ENCODE assay signal across 16 cellular contexts in genomic region chr12:90163975-90164374, GRCh38.
DNase-seq lines count a peak whose midpoint lies in the region; ATAC-seq, FAIRE-seq and TF ChIP-seq lines count a peak whose summit lies in the region.
"Had no signal": no experiment of that assay in that cellular context is flagged by ENCODE, and none has a peak within 500 bp of the region (broad histone marks: within the 10 kb centered on the region; RNA-seq: fewer than 3 reads in every experiment).

No MANE protein-coding gene starts in this region.

- no peak overlapping the region for H2AFZ ChIP-seq in Loucy (ENCODE audit: low read length)
- no peak overlapping the region for H2AFZ ChIP-seq in H1 (ENCODE audit: low read length)

- no peak overlapping the region for H3K23ac ChIP-seq in H1 (ENCODE audit: insufficient read length)

- H3K36me3 ChIP-seq in Loucy (ENCODE audit: insufficient read depth, low read length) (no peaks in the 10 kb centered on the region), H1 (ENCODE audit: control insufficient read depth in 2 of 4, insufficient read depth in 4 of 4, low read length in 3 of 4) (no peaks in the 10 kb centered on the region), body of pancreas (replicated peaks in 1 of 2; ENCODE audit: insufficient read depth in 1 of 2, low read depth in 2 of 2) (no peaks in the 10 kb centered on the region), spleen (no peaks in the 10 kb centered on the region)
- H3K36me3 ChIP-seq: ovary, SJSA1, upper lobe of right lung had no signal

- H2BK120ac ChIP-seq in H1 (replicated peaks; ENCODE audit: low read depth, low read length) = no peak overlapping the region

- no peak overlapping the region for H3K4me2 ChIP-seq in Loucy (ENCODE audit: low read depth, low read length, poor library complexity, severe bottlenecking)
- H3K4me2 ChIP-seq in H1 (ENCODE audit: insufficient read depth in 1 of 2, low read depth in 2 of 2, low read length in 2 of 2) = no peak overlapping the region

- no peak overlapping the region for H3K4me3 ChIP-seq in Loucy (ENCODE audit: low read length, poor library complexity, severe bottlenecking)
- H3K4me3 ChIP-seq in H1 (ENCODE audit: extremely low read depth in 1 of 4, insufficient read depth in 2 of 4, low read depth in 3 of 4, low read length in 4 of 4) = no peak overlapping the region
- H3K4me3 ChIP-seq in body of pancreas = no peak overlapping the region
- H3K4me3 ChIP-seq in spleen = no peak overlapping the region
- H3K4me3 ChIP-seq: ovary, SJSA1, upper lobe of right lung had no signal

- no peak overlapping the region for H4K5ac ChIP-seq in H1 (ENCODE audit: insufficient read length, low read depth, low read length)

- no peak overlapping the region for H4K91ac ChIP-seq in H1 (replicated peaks; ENCODE audit: insufficient read length, low read length)

- H2BK20ac ChIP-seq in H1 (ENCODE audit: low read length) = no peak overlapping the region

- H3K27ac ChIP-seq in H1 (ENCODE audit: low read depth, low read length) (no peak overlapping the region), body of pancreas (no peak overlapping the region), spleen (no peak overlapping the region)
- H3K27ac ChIP-seq: ovary, SJSA1, upper lobe of right lung had no signal

- H3K14ac ChIP-seq in H1 (ENCODE audit: insufficient read length) = no peak overlapping the region

- H2BK15ac ChIP-seq in H1 (ENCODE audit: low read length) = no peak overlapping the region

- H3K27me3 ChIP-seq in Loucy (ENCODE audit: insufficient read depth, low read length, poor library complexity, severe bottlenecking) (no peaks in the 10 kb centered on the region), H1 (replicated peaks in 1 of 4; ENCODE audit: control insufficient read depth in 3 of 4, extremely low read depth in 1 of 4, insufficient read depth in 3 of 4, low read length in 3 of 4) (no peaks in the 10 kb centered on the region), body of pancreas (no peaks in the 10 kb centered on the region), spleen (replicated peaks in 1 of 7) (no peaks in the 10 kb centered on the region)
- H3K27me3 ChIP-seq: ovary, SJSA1, upper lobe of right lung had no signal

- no peak for FAIRE-seq in H1 (lab: Jason Lieb, UNC)

- H4K20me1 ChIP-seq in Loucy (ENCODE audit: insufficient read depth, low read length, poor library complexity, severe bottlenecking) (no peaks in the 10 kb centered on the region), H1 (replicated peaks in 1 of 2; ENCODE audit: control insufficient read depth in 1 of 2, insufficient read depth in 2 of 2, low read length in 2 of 2) (no peaks in the 10 kb centered on the region)

- no peak for TF ChIP-seq POLR2A in H1 (IDR thresholded peaks at IDR 0.05; ENCODE audit: control extremely low read depth in 1 of 2, low read depth in 2 of 2, low read length in 2 of 2)
- TF ChIP-seq POLR2A in body of pancreas (IDR thresholded peaks at IDR 0.05) = no peak
- TF ChIP-seq POLR2A in spleen (IDR thresholded peaks at IDR 0.05) = no peak

- TF ChIP-seq CTCF in GM12874 (IDR thresholded peaks at IDR 0.05; ENCODE audit: insufficient read depth, low read depth, low read length) = 0 out of 2 replicates have a peak, but pooled peaks have one; percentile 7
- TF ChIP-seq CTCF in Loucy (conservative IDR thresholded peaks at IDR 0.05; ENCODE audit: low read length) = peak; percentile 32
- TF ChIP-seq CTCF in H1 (IDR thresholded peaks at IDR 0.05; ENCODE audit: control extremely low read depth in 1 of 3, insufficient read depth in 1 of 3, low read depth in 1 of 3, low read length in 3 of 3) = peak; percentile 14 to 41 (median 21); a peak in 3 of 4 replicates
- no peak for TF ChIP-seq CTCF in body of pancreas (IDR thresholded peaks at IDR 0.05)
- no peak for TF ChIP-seq CTCF in spleen (IDR thresholded peaks at IDR 0.05 in 8 of 11, conservative IDR thresholded peaks at IDR 0.05 in 3 of 11)

- H3K9me3 ChIP-seq in Loucy (ENCODE audit: insufficient read depth, low read depth, low read length) (no peaks in the 10 kb centered on the region), H1 (ENCODE audit: insufficient read depth in 2 of 2, low read depth in 1 of 2, low read length in 1 of 2) (peaks cover 5 to 8% of the 10 kb centered on the region in 2 experiments; a peak in 1 of 4 replicates), body of pancreas (no peaks in the 10 kb centered on the region), spleen (peaks cover 0 to 9% (median 3%) of the 10 kb centered on the region in 8 donors)
- H3K9me3 ChIP-seq: ovary, SJSA1, upper lobe of right lung had no signal

- no peaks in the 10 kb centered on the region for H3K23me2 ChIP-seq in H1 (ENCODE audit: low read depth, low read length)

- H3K56ac ChIP-seq in H1 (replicated peaks; ENCODE audit: insufficient read length, low read depth, low read length) = no peak overlapping the region

- CTCF ChIA-PET in H1 (lab: Charles Lee; ENCODE audit: partially characterized antibody) = interaction anchor here (0.7 to 2.0 kb wide), 6 partner anchors 9 to 619 kb away, joined by 3 to 8 read pairs (median 4); no protein-coding TSS in a partner anchor

- TF ChIP-seq EP300 in H1 (IDR thresholded peaks at IDR 0.05; ENCODE audit: borderline replicate concordance in 1 of 2, low read depth in 2 of 2, low read length in 2 of 2) = no peak

- POLR2A ChIA-PET in H1 (lab: Charles Lee; ENCODE audit: partially characterized antibody) = no interaction called here

- no peak overlapping the region for H2BK12ac ChIP-seq in H1 (ENCODE audit: low read depth, low read length)

- H2AK5ac ChIP-seq in H1 (ENCODE audit: low read depth, low read length) = no peak overlapping the region

- peak; percentile 52 to 58 for TF ChIP-seq RAD21 in H1 (IDR thresholded peaks at IDR 0.05 in 1 of 2, conservative IDR thresholded peaks at IDR 0.05 in 1 of 2; ENCODE audit: low read depth in 2 of 2, low read length in 2 of 2)

- ATAC-seq in body of pancreas = no peak
- ATAC-seq: activated CD8-positive, alpha-beta memory T cell treated with anti-CD3 and anti-CD28 coated beads, Interleukin-2, amount 10 ng/mL, durations not matched to agents 7 days and 5 days; left colon; upper lobe of right lung had no signal

- no peak overlapping the region for H3K18ac ChIP-seq in H1 (ENCODE audit: extremely low read depth, low read length)

- H3K9ac ChIP-seq in Loucy (ENCODE audit: low read depth, low read length, poor library complexity, severe bottlenecking) (no peak overlapping the region), H1 (replicated peaks in 1 of 4; ENCODE audit: extremely low read depth in 1 of 4, low read depth in 3 of 4, low read length in 3 of 4) (no peak overlapping the region)

- H3K4me1 ChIP-seq in Loucy (ENCODE audit: insufficient read depth, low read length, poor library complexity, severe bottlenecking) (no peaks in the 10 kb centered on the region), H1 (replicated peaks in 1 of 4; ENCODE audit: control insufficient read depth in 3 of 4, insufficient read depth in 4 of 4, low read length in 3 of 4) (peaks cover 0 to 3% (median 0%) of the 10 kb centered on the region in 4 experiments; a peak in 1 of 7 replicates), body of pancreas (no peaks in the 10 kb centered on the region), spleen (no peaks in the 10 kb centered on the region)
- H3K4me1 ChIP-seq: SJSA1, upper lobe of right lung had no signal

- H3K79me1 ChIP-seq in H1 (ENCODE audit: low read depth, low read length) = no peaks in the 10 kb centered on the region

- H3K79me2 ChIP-seq in Loucy (ENCODE audit: insufficient read depth, low read length) (no peaks in the 10 kb centered on the region), H1 (ENCODE audit: control insufficient read depth in 1 of 2, insufficient read depth in 2 of 2, low read length in 2 of 2) (no peaks in the 10 kb centered on the region)

- H4K8ac ChIP-seq in H1 (ENCODE audit: extremely low read depth, insufficient read depth, low read length) = no peak overlapping the region

- H2BK5ac ChIP-seq in H1 (ENCODE audit: low read depth, low read length) = no peak overlapping the region

- 87% methylated on average over 3 of the region's 3 CpGs; no CpG with 5 or more reads in 1 of the 2 experiments for WGBS in H1 (ENCODE audit: extremely low coverage in 1 of 2, insufficient coverage in 1 of 2, insufficient read length in 1 of 2, insufficient replicate concordance in 2 of 2, low coverage in 1 of 2, low lambda C conversion rate in 2 of 2, missing lambda C conversion rate in 1 of 2), 2 experiments
- 45 to 48% methylated on average over 3 of the region's 3 CpGs for WGBS in body of pancreas, 2 donors
- 66 to 79% (median 72%) methylated on average over 3 of the region's 3 CpGs for WGBS in spleen, 5 donors

- H3F3A ChIP-seq in Loucy (ENCODE audit: low read depth) = no peaks in the 10 kb centered on the region

- DNase-seq in AG20443 (ENCODE audit: low spot score) (peak; percentile 10), H1 (ENCODE audit: low read depth in 1 of 2, low spot score in 2 of 2) (no peak), body of pancreas (no peak), spleen (no peak), NCI-H1930 (lab: John Stamatoyannopoulos, UW) (no peak), NCI-H1436 treated with DMSO at 0.1 percent for 48 hours (lab: John Stamatoyannopoulos, UW) (no peak)
- DNase-seq: activated CD8-positive, alpha-beta memory T cell treated with anti-CD3 and anti-CD28 coated beads, Interleukin-2, amount 10 ng/mL, durations not matched to agents 7 days and 5 days; activated naive CD4-positive, alpha-beta T cell; left colon; NCI-H1092; ovary; stimulated activated naive B cell treated with anti-CD40 and anti-IgM and Interleukin-4, amounts not matched to agents 10 μg/mL and 1 μg/mL and 100 μg/mL, for 72 hours; upper lobe of right lung had no signal

- no peak overlapping the region for H3K4ac ChIP-seq in H1 (replicated peaks; ENCODE audit: insufficient read length, low read depth, low read length)

- intact Hi-C loops in body of pancreas (cut with DNase I) = no loop called here
- intact Hi-C loops in spleen (cut with DNase I; ENCODE audit: low total_unique reads) = no loop called here

- H3K9me2 ChIP-seq in Loucy (replicated peaks; ENCODE audit: low read depth, low read length) = no peaks in the 10 kb centered on the region

TF ChIP-seq in H1, 55 proteins besides CTCF, POLR2A, EP300 and RAD21:
- no peak for TF ChIP-seq RBBP5 (IDR thresholded peaks at IDR 0.05; ENCODE audit: borderline replicate concordance, low read depth, low read length)
- TF ChIP-seq JUND (IDR thresholded peaks at IDR 0.05; ENCODE audit: low read length) = no peak
- no peak for TF ChIP-seq KDM4A (IDR thresholded peaks at IDR 0.05; ENCODE audit: low read depth, low read length, severe bottlenecking)
- no peak for TF ChIP-seq FOSL1 (IDR thresholded peaks at IDR 0.05; ENCODE audit: insufficient read depth, low read depth, low read length)
- TF ChIP-seq TAF1 (IDR thresholded peaks at IDR 0.05; ENCODE audit: low read depth, low read length) = no peak
TF ChIP-seq in H1: peak in this region for 0.

Comparison
In these comparisons a context has a peak if more than half of its experiments do, and no peak if none do; other contexts are left out.
1. CTCF ChIP-seq: peak in GM12874 (single experiment), Loucy (single experiment) and H1 (3 of 3); none in body of pancreas (0 of 7) and spleen (0 of 11).